ENCODE assay signal across 1 cellular context in the genomic region with DNA sequence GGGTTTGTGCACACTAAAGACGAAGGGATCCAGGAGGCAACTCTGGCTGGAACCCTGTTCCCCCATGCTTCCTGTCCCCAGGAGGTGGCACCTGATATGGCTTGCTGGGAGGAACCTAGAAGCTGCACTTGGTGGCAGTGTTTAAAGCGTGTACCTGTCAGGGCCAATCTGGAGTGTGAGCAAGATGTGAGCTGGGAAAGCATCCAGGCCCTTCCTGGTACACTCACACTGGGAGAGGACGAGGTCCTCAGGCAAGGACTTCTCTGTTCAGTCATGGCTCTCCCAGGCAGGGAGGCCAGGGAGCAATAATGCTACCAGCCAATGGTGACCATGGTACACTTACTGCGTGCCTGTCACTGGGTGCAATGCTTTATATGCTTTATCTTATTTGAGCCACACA.
TF ChIP-seq lines count a peak whose summit lies in the region.

No MANE protein-coding gene starts in this region.

TF ChIP-seq in H1, 55 proteins besides CTCF, POLR2A, EP300 and RAD21 (continued from another document):
- no peak for TF ChIP-seq USF2 (IDR thresholded peaks at IDR 0.05; ENCODE audit: low read length)
- no peak for TF ChIP-seq GTF2F1 (IDR thresholded peaks at IDR 0.05; ENCODE audit: borderline replicate concordance, low read depth, low read length)
- TF ChIP-seq RBBP5 (IDR thresholded peaks at IDR 0.05; ENCODE audit: borderline replicate concordance, low read depth, low read length), result no peak
- no peak for TF ChIP-seq SUZ12 (IDR thresholded peaks at IDR 0.05; ENCODE audit: low read length)
